In genomic region chr7:97873606-97874005, GRCh38 we compare ENCODE assay signal across 33 cellular contexts. TPM values are rescaled to one million over a fixed set of nuclear protein-coding genes. Genes with fewer than 3 reads are reported as not detected.
DNase-seq lines count a peak whose midpoint lies in the region; ATAC-seq and TF ChIP-seq lines count a peak whose summit lies in the region.
"Had no signal": no experiment of that assay in that cellular context is flagged by ENCODE, and none has a peak within 500 bp of the region (broad histone marks: within the 10 kb centered on the region; RNA-seq: fewer than 3 reads in every experiment).

No MANE protein-coding gene starts in this region.

- H3K27me3 Mint-ChIP-seq in natural killer cell (ENCODE audit: low read depth in 2 of 2) = no peaks in the 10 kb centered on the region
- no peaks in the 10 kb centered on the region for H3K27me3 Mint-ChIP-seq in natural killer cell treated with Interleukin-12 subunit alpha and Interleukin-12 subunit beta and Interleukin-15 and Interleukin-18, amount 100 ng/mL, for 72 hours
- peaks cover 47% of the 10 kb centered on the region for H3K27me3 Mint-ChIP-seq in WTC11 (ENCODE audit: low read depth)
- H3K27me3 Mint-ChIP-seq in stimulated activated naive B cell treated with anti-CD40 and anti-IgM and Interleukin-4, amounts not matched to agents 10 μg/mL and 1 μg/mL and 100 μg/mL, for 72 hours = no peaks in the 10 kb centered on the region
- H3K27me3 Mint-ChIP-seq in mesothelial cell of epicardium (ENCODE audit: low read depth) = peaks cover 22% of the 10 kb centered on the region
- H3K27me3 Mint-ChIP-seq: effector memory CD8-positive, alpha-beta T cell; naive B cell had no signal

- H3K27me3 ChIP-seq in A673 (replicated peaks; ENCODE audit: insufficient read depth, low read depth, low read length, poor library complexity) = no peaks in the 10 kb centered on the region
- H3K27me3 ChIP-seq: BLaER1, esophagus squamous epithelium, gastrocnemius medialis, hepatocyte, pancreas, tibial nerve had no signal

- peak overlapping the region in 1 of 2 donors; percentile 53 for H3K27ac Mint-ChIP-seq in natural killer cell
- no peak overlapping the region for H3K27ac Mint-ChIP-seq in natural killer cell treated with Interleukin-12 subunit alpha and Interleukin-12 subunit beta and Interleukin-15 and Interleukin-18, amount 100 ng/mL, for 72 hours
- no peak overlapping the region for H3K27ac Mint-ChIP-seq in WTC11
- H3K27ac Mint-ChIP-seq in stimulated activated naive B cell treated with anti-CD40 and anti-IgM and Interleukin-4, amounts not matched to agents 10 μg/mL and 1 μg/mL and 100 μg/mL, for 72 hours = no peak overlapping the region
- H3K27ac Mint-ChIP-seq in mesothelial cell of epicardium = no peak overlapping the region
- H3K27ac Mint-ChIP-seq: effector memory CD8-positive, alpha-beta T cell had no signal

- no peak for ATAC-seq in natural killer cell
- ATAC-seq in natural killer cell treated with Interleukin-12 subunit alpha and Interleukin-12 subunit beta and Interleukin-15 and Interleukin-18, amount 100 ng/mL, for 72 hours = no peak
- peak; percentile 12 for ATAC-seq in WTC11
- no peak for ATAC-seq in stimulated activated naive B cell treated with anti-CD40 and anti-IgM and Interleukin-4, amounts not matched to agents 10 μg/mL and 1 μg/mL and 100 μg/mL, for 72 hours (replicated peaks)
- no peak for ATAC-seq in left colon
- ATAC-seq: effector memory CD8-positive, alpha-beta T cell; gastrocnemius medialis; left ventricle myocardium superior; Panc1; pancreas had no signal

- no peaks in the 10 kb centered on the region for H3K9me3 Mint-ChIP-seq in natural killer cell
- no peaks in the 10 kb centered on the region for H3K9me3 Mint-ChIP-seq in natural killer cell treated with Interleukin-12 subunit alpha and Interleukin-12 subunit beta and Interleukin-15 and Interleukin-18, amount 100 ng/mL, for 72 hours
- H3K9me3 Mint-ChIP-seq in WTC11 = no peaks in the 10 kb centered on the region
- no peaks in the 10 kb centered on the region for H3K9me3 Mint-ChIP-seq in stimulated activated naive B cell treated with anti-CD40 and anti-IgM and Interleukin-4, amounts not matched to agents 10 μg/mL and 1 μg/mL and 100 μg/mL, for 72 hours
- H3K9me3 Mint-ChIP-seq in mesothelial cell of epicardium = no peaks in the 10 kb centered on the region
- H3K9me3 Mint-ChIP-seq: effector memory CD8-positive, alpha-beta T cell; naive B cell had no signal

- POLR2A ChIA-PET in WTC11 (lab: Charles Lee) = no interaction called here
- POLR2A ChIA-PET in A673 (lab: Charles Lee; ENCODE audit: low non-redundant PET) = no interaction called here

- H3K4me1 ChIP-seq in A673 (ENCODE audit: insufficient read depth, low read length, poor library complexity, severe bottlenecking) = peaks cover 15% of the 10 kb centered on the region
- H3K4me1 ChIP-seq: gastrocnemius medialis, pancreas had no signal

- H3K27ac ChIP-seq in A673 (ENCODE audit: low read depth, low read length, poor library complexity, severe bottlenecking) = no peak overlapping the region
- H3K27ac ChIP-seq: cardiac muscle cell, esophagus squamous epithelium, gastrocnemius medialis, hepatocyte, pancreas, tibial nerve had no signal

- peaks cover 12% of the 10 kb centered on the region for H3K36me3 ChIP-seq in A673 (ENCODE audit: insufficient read depth, low read length, poor library complexity, severe bottlenecking)
- H3K36me3 ChIP-seq: gastrocnemius medialis, pancreas had no signal

- H3K9me3 ChIP-seq in A673 (ENCODE audit: low read depth, low read length, poor library complexity, severe bottlenecking) = no peaks in the 10 kb centered on the region
- H3K9me3 ChIP-seq: BLaER1, esophagus squamous epithelium, gastrocnemius medialis, pancreas, tibial nerve had no signal

- H3K4me3 ChIP-seq in A673 (ENCODE audit: low read depth, low read length, poor library complexity, severe bottlenecking) = no peak overlapping the region
- H3K4me3 ChIP-seq: cardiac muscle cell, esophagus squamous epithelium, gastrocnemius medialis, hepatocyte, pancreas, smooth muscle cell, tibial nerve had no signal

- TF ChIP-seq CTCF in natural killer cell (IDR thresholded peaks at IDR 0.05) = no peak
- no peak for TF ChIP-seq CTCF in WTC11 (IDR thresholded peaks at IDR 0.05)
- TF ChIP-seq CTCF in mesothelial cell of epicardium (IDR thresholded peaks at IDR 0.05; ENCODE audit: unreplicated experiment) = no peak
- TF ChIP-seq CTCF in A673 (conservative IDR thresholded peaks at IDR 0.05; ENCODE audit: low read depth, low read length) = no peak

- no peak for DNase-seq in natural killer cell
- no peak for DNase-seq in natural killer cell treated with Interleukin-12 subunit alpha and Interleukin-12 subunit beta and Interleukin-15 and Interleukin-18, amount 100 ng/mL, for 72 hours (ENCODE audit: low spot score)
- DNase-seq in WTC11 (ENCODE audit: low spot score) = no peak
- peak; percentile 5 for DNase-seq in iPS-NIHi11 (ENCODE audit: low spot score)
- no peak for DNase-seq in stimulated activated naive B cell treated with anti-CD40 and anti-IgM and Interleukin-4, amounts not matched to agents 10 μg/mL and 1 μg/mL and 100 μg/mL, for 72 hours
- DNase-seq in mesothelial cell of epicardium (ENCODE audit: low spot score in 2 of 2, unreplicated experiment in 2 of 2) = no peak
- no peak for DNase-seq in left colon
- DNase-seq in A673 (ENCODE audit: low spot score) = no peak
- DNase-seq: ACHN; activated CD4-positive, alpha-beta T cell treated with anti-CD3 and anti-CD28 coated beads, Interleukin-2, amount 50 U/mL, for 4 hours; activated naive CD4-positive, alpha-beta T cell treated with anti-CD3 and anti-CD28 coated beads, Interleukin-2, amount 50 U/mL, for 16 hours; anterior cingulate cortex; cortex of kidney; effector memory CD8-positive, alpha-beta T cell; EL; esophagus squamous epithelium; gastrocnemius medialis; islet precursor cell; Karpas-422; left ventricle myocardium superior; naive B cell; NCI-H1436; NCI-H524; pancreas; SHP77 treated with DMSO at 0.1 percent for 48 hours; stimulated activated CD4-positive, alpha-beta T cell treated with anti-CD3 and anti-CD28 coated beads, Interleukin-1b, Interleukin-23, amount 100 ng/mL, for 48 hours; T1000 had no signal

- no peaks in the 10 kb centered on the region for H3K36me3 Mint-ChIP-seq in natural killer cell
- no peaks in the 10 kb centered on the region for H3K36me3 Mint-ChIP-seq in natural killer cell treated with Interleukin-12 subunit alpha and Interleukin-12 subunit beta and Interleukin-15 and Interleukin-18, amount 100 ng/mL, for 72 hours
- peaks cover 4% of the 10 kb centered on the region; the same call in 1 of the 2 replicates for H3K36me3 Mint-ChIP-seq in WTC11
- H3K36me3 Mint-ChIP-seq in stimulated activated naive B cell treated with anti-CD40 and anti-IgM and Interleukin-4, amounts not matched to agents 10 μg/mL and 1 μg/mL and 100 μg/mL, for 72 hours = peaks cover 0 to 7% of the 10 kb centered on the region in 2 donors
- H3K36me3 Mint-ChIP-seq in mesothelial cell of epicardium = no peaks in the 10 kb centered on the region
- H3K36me3 Mint-ChIP-seq: naive B cell had no signal

- H3K4me1 Mint-ChIP-seq in natural killer cell (peaks cover 18% of the 10 kb centered on the region in 2 donors), WTC11 (peaks cover 29% of the 10 kb centered on the region), mesothelial cell of epicardium (peaks cover 8% of the 10 kb centered on the region)
- peaks cover 12 to 14% of the 10 kb centered on the region in 2 donors for H3K4me1 Mint-ChIP-seq in natural killer cell treated with Interleukin-12 subunit alpha and Interleukin-12 subunit beta and Interleukin-15 and Interleukin-18, amount 100 ng/mL, for 72 hours (ENCODE audit: low read depth in 2 of 2)
- peaks cover 2 to 13% of the 10 kb centered on the region in 2 donors for H3K4me1 Mint-ChIP-seq in stimulated activated naive B cell treated with anti-CD40 and anti-IgM and Interleukin-4, amounts not matched to agents 10 μg/mL and 1 μg/mL and 100 μg/mL, for 72 hours

- CTCF ChIA-PET in WTC11 (lab: Charles Lee) (no interaction called here), A673 (lab: Charles Lee) (no interaction called here)

- no TSS peak for BruUV-seq in A673 (replicated peaks; lab: Mats Ljungman, UMichigan)

- peak overlapping the region; percentile 70 for H3K4me3 Mint-ChIP-seq in natural killer cell
- H3K4me3 Mint-ChIP-seq in natural killer cell treated with Interleukin-12 subunit alpha and Interleukin-12 subunit beta and Interleukin-15 and Interleukin-18, amount 100 ng/mL, for 72 hours = no peak overlapping the region
- H3K4me3 Mint-ChIP-seq in WTC11 = peak overlapping the region; percentile 88
- no peak overlapping the region for H3K4me3 Mint-ChIP-seq in stimulated activated naive B cell treated with anti-CD40 and anti-IgM and Interleukin-4, amounts not matched to agents 10 μg/mL and 1 μg/mL and 100 μg/mL, for 72 hours
- H3K4me3 Mint-ChIP-seq in mesothelial cell of epicardium = no peak overlapping the region

- intact Hi-C loops in natural killer cell (cut with micrococcal nuclease) (loop anchor here (5.0 kb wide), 1 partner anchor 99 kb away; no protein-coding TSS in a partner anchor), left colon (cut with DNase I, micrococcal nuclease) (no loop called here), A673 (cut with micrococcal nuclease; ENCODE audit: unreplicated experiment) (no loop called here)

TF ChIP-seq in WTC11, 78 proteins besides CTCF, POLR2A, EP300 and RAD21 (continues in another document):
- TF ChIP-seq ZMAT4 (CRISPR knock-in tag; IDR thresholded peaks at IDR 0.05) (no peak), CBFB (CRISPR knock-in tag; IDR thresholded peaks at IDR 0.05; ENCODE audit: low read depth) (no peak), ATF3 (CRISPR knock-in tag; conservative IDR thresholded peaks at IDR 0.05) (no peak), KAT7 (CRISPR knock-in tag; IDR thresholded peaks at IDR 0.05; ENCODE audit: borderline replicate concordance) (no peak)

RNA-seq across cellular contexts. Expression of gene ASNS, which starts 1.4 kb away (rescaled TPM):
- 10 to 100 TPM; 13.4 to 18.8 (median 16.7) TPM for total RNA-seq in natural killer cell
- 10 to 100 TPM; 45.0 to 46.7 TPM for total RNA-seq in natural killer cell treated with Interleukin-12 subunit alpha and Interleukin-12 subunit beta and Interleukin-15 and Interleukin-18, amount 100 ng/mL, for 72 hours
- 71.3 to 111 TPM (median 74.5 TPM) in 3 replicates for total RNA-seq in WTC11 (2021)
- total RNA-seq in mesothelial cell of epicardium = 26.1 to 27.5 TPM (median 26.8 TPM) in 3 replicates
- total RNA-seq in left colon = 10 to 100 TPM; 17.8 to 27.3 TPM
- total RNA-seq in A673 (2021) = 104 and 184 TPM in 2 replicates

Comparison
In these comparisons a context has a peak if more than half of its experiments do, and no peak if none do; other contexts are left out.
1. H3K4me3 Mint-ChIP-seq: peak in natural killer cell (single experiment) and WTC11 (single experiment); none in natural killer cell treated with Interleukin-12 subunit alpha and Interleukin-12 subunit beta and Interleukin-15 and Interleukin-18, amount 100 ng/mL, for 72 hours (single experiment), stimulated activated naive B cell treated with anti-CD40 and anti-IgM and Interleukin-4, amounts not matched to agents 10 μg/mL and 1 μg/mL and 100 μg/mL, for 72 hours (0 of 2) and mesothelial cell of epicardium (single experiment).